19 cellular contexts compared by ENCODE assay signal in genomic region chr2:158493458-158493857, GRCh38. TPM values are rescaled to one million over a fixed set of nuclear protein-coding genes. Genes with fewer than 3 reads are reported as not detected.
DNase-seq lines count a peak whose midpoint lies in the region; ATAC-seq and TF ChIP-seq lines count a peak whose summit lies in the region.
"Had no signal": no experiment of that assay in that cellular context is flagged by ENCODE, and none has a peak within 500 bp of the region (broad histone marks: within the 10 kb centered on the region; RNA-seq: fewer than 3 reads in every experiment).

No MANE protein-coding gene starts in this region.

- no peaks in the 10 kb centered on the region for H3K9me2 ChIP-seq in MM.1S (replicated peaks; ENCODE audit: insufficient read depth, low read length)

- no peaks in the 10 kb centered on the region for H3K27me3 Mint-ChIP-seq in CD4-positive, alpha-beta T cell
- H3K27me3 Mint-ChIP-seq: activated CD4-positive, alpha-beta memory T cell treated with anti-CD3 and anti-CD28 coated beads for 36 hours; stimulated activated naive B cell treated with anti-CD40 and anti-IgM and Interleukin-4, amounts not matched to agents 10 μg/mL and 1 μg/mL and 100 μg/mL, for 72 hours had no signal

- H3K36me3 ChIP-seq in lower lobe of right lung (no peaks in the 10 kb centered on the region), MM.1S (replicated peaks; ENCODE audit: insufficient read depth, low read length) (no peaks in the 10 kb centered on the region)

- no peaks in the 10 kb centered on the region for H4K20me1 ChIP-seq in MM.1S (ENCODE audit: insufficient read depth, low read length)

- H3K27me3 ChIP-seq in lower lobe of right lung (ENCODE audit: low read depth), result no peaks in the 10 kb centered on the region
- H3K27me3 ChIP-seq in MM.1S (replicated peaks; ENCODE audit: insufficient read depth, low read length), result no peaks in the 10 kb centered on the region
- no peaks in the 10 kb centered on the region for H3K27me3 ChIP-seq in CD4-positive, alpha-beta T cell (ENCODE audit: control insufficient read depth, insufficient read depth, low read length)

- H2AFZ ChIP-seq in MM.1S (ENCODE audit: low read length), result no peak overlapping the region

- H3K4me1 Mint-ChIP-seq in CD4-positive, alpha-beta T cell (ENCODE audit: low read depth), result no peaks in the 10 kb centered on the region

- H3K9me3 ChIP-seq in lower lobe of right lung, result no peaks in the 10 kb centered on the region
- no peaks in the 10 kb centered on the region for H3K9me3 ChIP-seq in MM.1S (replicated peaks; ENCODE audit: insufficient read depth, low read length)
- H3K9me3 ChIP-seq in CD4-positive, alpha-beta T cell (ENCODE audit: control insufficient read depth, low read length), result no peaks in the 10 kb centered on the region

- no peak for TF ChIP-seq CTCF in lower lobe of right lung (IDR thresholded peaks at IDR 0.05)
- no peak for TF ChIP-seq CTCF in MM.1S (IDR thresholded peaks at IDR 0.05; ENCODE audit: low read length)
- TF ChIP-seq CTCF in CD4-positive, alpha-beta T cell (IDR thresholded peaks at IDR 0.05), result no peak
- no peak for TF ChIP-seq CTCF in GM13977 (IDR thresholded peaks at IDR 0.05; ENCODE audit: extremely low read depth, insufficient read depth, missing control alignments)

- peaks cover 55% of the 10 kb centered on the region for H3K79me2 ChIP-seq in MM.1S (ENCODE audit: low read length)

- H3K27ac ChIP-seq in lower lobe of right lung (no peak overlapping the region), MM.1S (ENCODE audit: low read length) (no peak overlapping the region)
- no peak overlapping the region for H3K27ac ChIP-seq in CD4-positive, alpha-beta T cell (ENCODE audit: low read depth, low read length)

- ATAC-seq in lower lobe of right lung, result peak; percentile 71 to 81
- ATAC-seq in CD4-positive, alpha-beta T cell (ENCODE audit: poor library complexity), result no peak
- ATAC-seq: esophagus mucosa; stimulated activated naive B cell treated with anti-CD40 and anti-IgM and Interleukin-4, amounts not matched to agents 10 μg/mL and 1 μg/mL and 100 μg/mL, for 72 hours had no signal

- DNase-seq in DMS79 treated with DMSO at 0.1 percent for 48 hours (lab: John Stamatoyannopoulos, UW), result peak; percentile 82
- DNase-seq in NCI-H2029 treated with DMSO at 0.1 percent for 48 hours (lab: John Stamatoyannopoulos, UW), result peak; percentile 72
- peak; percentile 19 for DNase-seq in astrocyte of the hippocampus (ENCODE audit: low read depth, low spot score)
- no peak for DNase-seq in lower lobe of right lung
- no peak for DNase-seq in MM.1S
- no peak for DNase-seq in CD4-positive, alpha-beta T cell
- DNase-seq in GM13977 (ENCODE audit: low spot score), result no peak
- DNase-seq: activated CD4-positive, alpha-beta memory T cell treated with anti-CD3 and anti-CD28 coated beads for 36 hours; activated naive CD4-positive, alpha-beta T cell treated with Interleukin-2 at 50 U/mL for 16 hours; aorta; cerebellar nuclear complex; effector CD8-positive, alpha-beta T cell; Karpas-422; NCI-H1105 treated with DMSO at 0.1 percent for 48 hours; NCI-H510A; SIG-M5; stimulated activated naive B cell treated with anti-CD40 and anti-IgM and Interleukin-4, amounts not matched to agents 10 μg/mL and 1 μg/mL and 100 μg/mL, for 72 hours had no signal

- H3K36me3 Mint-ChIP-seq in CD4-positive, alpha-beta T cell (ENCODE audit: low read depth), result no peaks in the 10 kb centered on the region
- H3K36me3 Mint-ChIP-seq: stimulated activated naive B cell treated with anti-CD40 and anti-IgM and Interleukin-4, amounts not matched to agents 10 μg/mL and 1 μg/mL and 100 μg/mL, for 72 hours had no signal

- in situ Hi-C loops in GM13977 (cut with MboI; ENCODE audit: low pct_unique_long_range_greater_than_20kb, low sequenced_read_pairs, unreplicated experiment), result no loop called here

- H3K4me2 ChIP-seq in MM.1S (ENCODE audit: low read depth, low read length), result no peak overlapping the region

- POLR2A ChIA-PET in CD4-positive, alpha-beta T cell (lab: Charles Lee), result no interaction called here

- CTCF ChIA-PET in CD4-positive, alpha-beta T cell (lab: Charles Lee), result no interaction called here

- no peak overlapping the region for H3K4me3 ChIP-seq in lower lobe of right lung
- no peak overlapping the region for H3K4me3 ChIP-seq in MM.1S (ENCODE audit: low read length)

- no peak overlapping the region for H3K27ac Mint-ChIP-seq in CD4-positive, alpha-beta T cell
- H3K27ac Mint-ChIP-seq: activated CD4-positive, alpha-beta memory T cell treated with anti-CD3 and anti-CD28 coated beads for 36 hours; stimulated activated naive B cell treated with anti-CD40 and anti-IgM and Interleukin-4, amounts not matched to agents 10 μg/mL and 1 μg/mL and 100 μg/mL, for 72 hours had no signal

- no peak overlapping the region for H3K4me3 Mint-ChIP-seq in CD4-positive, alpha-beta T cell
- H3K4me3 Mint-ChIP-seq: activated CD4-positive, alpha-beta memory T cell treated with anti-CD3 and anti-CD28 coated beads for 36 hours; stimulated activated naive B cell treated with anti-CD40 and anti-IgM and Interleukin-4, amounts not matched to agents 10 μg/mL and 1 μg/mL and 100 μg/mL, for 72 hours had no signal

- intact Hi-C loops in lower lobe of right lung (cut with DNase I), result no loop called here
- intact Hi-C loops in CD4-positive, alpha-beta T cell (cut with DNase I, micrococcal nuclease), result no loop called here

- no peaks in the 10 kb centered on the region for H3K9me3 Mint-ChIP-seq in CD4-positive, alpha-beta T cell
- H3K9me3 Mint-ChIP-seq: activated CD4-positive, alpha-beta memory T cell treated with anti-CD3 and anti-CD28 coated beads for 36 hours; stimulated activated naive B cell treated with anti-CD40 and anti-IgM and Interleukin-4, amounts not matched to agents 10 μg/mL and 1 μg/mL and 100 μg/mL, for 72 hours had no signal

- no peaks in the 10 kb centered on the region for H3F3A ChIP-seq in MM.1S (ENCODE audit: insufficient read depth, low read length)

- no peak overlapping the region for H3K9ac ChIP-seq in MM.1S (ENCODE audit: low read length)

- H3K4me1 ChIP-seq in lower lobe of right lung, result peaks cover 19% of the 10 kb centered on the region
- H3K4me1 ChIP-seq in MM.1S (ENCODE audit: low read length), result no peaks in the 10 kb centered on the region

RNA-seq across cellular contexts. Expression of gene PKP4, which starts 36.7 kb away (rescaled TPM):
- 57.0 TPM for total RNA-seq in lower lobe of right lung
- total RNA-seq in CD4-positive, alpha-beta T cell, result 10 to 100 TPM; 10.8 to 14.6 TPM

RNA-seq across cellular contexts. Expression of gene CCDC148, which starts 36.9 kb away (rescaled TPM):
- 2.8 TPM for total RNA-seq in lower lobe of right lung
- total RNA-seq in CD4-positive, alpha-beta T cell, result not detected
- total RNA-seq: T-helper 1 cell treated with Interleukin-12 subunit alpha and Interleukin-12 subunit beta and Interleukin-4 antibody, amounts not matched to agents 30 ng/mL and 1 ng/mL, for 36 hours had no signal

Comparison
In these comparisons a context has a peak if more than half of its experiments do, and no peak if none do; other contexts are left out.
1. DNase-seq: peak in DMS79 treated with DMSO at 0.1 percent for 48 hours (single experiment), NCI-H2029 treated with DMSO at 0.1 percent for 48 hours (single experiment) and astrocyte of the hippocampus (single experiment); none in lower lobe of right lung (single experiment), MM.1S (single experiment), CD4-positive, alpha-beta T cell (0 of 10) and GM13977 (single experiment).